Comparison of ENCODE assay signal across 1 cellular context in the genomic region with DNA sequence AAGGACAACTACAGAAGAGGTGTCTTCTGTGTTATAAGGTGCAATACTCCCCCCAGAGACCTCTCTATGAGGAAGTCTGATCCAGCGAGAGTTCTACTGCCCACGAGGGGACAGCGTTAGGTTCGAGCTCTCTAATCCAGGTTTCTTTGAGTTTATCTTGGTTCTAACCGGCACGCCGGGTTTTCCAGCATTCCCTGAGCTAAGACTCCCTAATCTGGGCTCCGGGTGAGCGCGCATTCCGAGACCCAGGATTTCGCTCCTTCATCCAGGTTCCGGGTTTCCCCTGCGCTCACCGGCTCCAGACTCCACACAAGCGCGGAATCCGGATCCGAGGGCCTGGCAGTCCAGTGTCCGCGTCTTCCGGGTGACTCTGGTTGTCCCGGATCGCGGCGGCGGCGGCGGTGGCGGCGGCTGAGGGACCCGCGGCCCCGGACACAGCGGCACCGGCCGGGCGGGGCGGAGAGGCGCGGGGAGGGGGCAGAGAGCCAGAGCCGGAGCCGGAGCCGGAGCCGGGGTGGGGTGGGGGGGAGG.
TF ChIP-seq lines count a peak whose summit lies in the region.

A gene with protein sequence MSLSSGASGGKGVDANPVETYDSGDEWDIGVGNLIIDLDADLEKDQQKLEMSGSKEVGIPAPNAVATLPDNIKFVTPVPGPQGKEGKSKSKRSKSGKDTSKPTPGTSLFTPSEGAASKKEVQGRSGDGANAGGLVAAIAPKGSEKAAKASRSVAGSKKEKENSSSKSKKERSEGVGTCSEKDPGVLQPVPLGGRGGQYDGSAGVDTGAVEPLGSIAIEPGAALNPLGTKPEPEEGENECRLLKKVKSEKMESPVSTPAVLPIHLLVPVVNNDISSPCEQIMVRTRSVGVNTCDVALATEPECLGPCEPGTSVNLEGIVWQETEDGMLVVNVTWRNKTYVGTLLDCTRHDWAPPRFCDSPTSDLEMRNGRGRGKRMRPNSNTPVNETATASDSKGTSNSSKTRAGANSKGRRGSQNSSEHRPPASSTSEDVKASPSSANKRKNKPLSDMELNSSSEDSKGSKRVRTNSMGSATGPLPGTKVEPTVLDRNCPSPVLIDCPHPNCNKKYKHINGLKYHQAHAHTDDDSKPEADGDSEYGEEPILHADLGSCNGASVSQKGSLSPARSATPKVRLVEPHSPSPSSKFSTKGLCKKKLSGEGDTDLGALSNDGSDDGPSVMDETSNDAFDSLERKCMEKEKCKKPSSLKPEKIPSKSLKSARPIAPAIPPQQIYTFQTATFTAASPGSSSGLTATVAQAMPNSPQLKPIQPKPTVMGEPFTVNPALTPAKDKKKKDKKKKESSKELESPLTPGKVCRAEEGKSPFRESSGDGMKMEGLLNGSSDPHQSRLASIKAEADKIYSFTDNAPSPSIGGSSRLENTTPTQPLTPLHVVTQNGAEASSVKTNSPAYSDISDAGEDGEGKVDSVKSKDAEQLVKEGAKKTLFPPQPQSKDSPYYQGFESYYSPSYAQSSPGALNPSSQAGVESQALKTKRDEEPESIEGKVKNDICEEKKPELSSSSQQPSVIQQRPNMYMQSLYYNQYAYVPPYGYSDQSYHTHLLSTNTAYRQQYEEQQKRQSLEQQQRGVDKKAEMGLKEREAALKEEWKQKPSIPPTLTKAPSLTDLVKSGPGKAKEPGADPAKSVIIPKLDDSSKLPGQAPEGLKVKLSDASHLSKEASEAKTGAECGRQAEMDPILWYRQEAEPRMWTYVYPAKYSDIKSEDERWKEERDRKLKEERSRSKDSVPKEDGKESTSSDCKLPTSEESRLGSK (N-terminal part only) (plus strand): TSS at position 373 of the 531 bp plus-strand sequence. CDS start 38,842 bp downstream, outside the sequence.

TF ChIP-seq in K562, 482 proteins besides CTCF, POLR2A, EP300 and RAD21 (continued from another document and continues in another):
- no peak for TF ChIP-seq REST (CRISPR knock-in tag; IDR thresholded peaks at IDR 0.05; ENCODE audit: low read depth)
- TF ChIP-seq ARID3A (IDR thresholded peaks at IDR 0.05; ENCODE audit: borderline replicate concordance, low read depth, low read length): 0 out of 2 replicates have a peak, but pooled peaks have one; percentile 22
- TF ChIP-seq SNIP1 (IDR thresholded peaks at IDR 0.05; ENCODE audit: low read depth): no peak
- TF ChIP-seq CBX3 (IDR thresholded peaks at IDR 0.05; ENCODE audit: borderline replicate concordance in 1 of 2, low read length in 2 of 2): peak in 1 of 2 experiments; percentile 80; a peak in 2 of 3 replicates
- peak; percentile 90 for TF ChIP-seq ESRRA (IDR thresholded peaks at IDR 0.05; ENCODE audit: borderline replicate concordance, low read depth)
- no peak for TF ChIP-seq ZNF224 (CRISPR knock-in tag; IDR thresholded peaks at IDR 0.05)
- peak; percentile 56 for TF ChIP-seq RBBP5 (IDR thresholded peaks at IDR 0.05; ENCODE audit: borderline replicate concordance, insufficient read depth, low read length, poor library complexity, severe bottlenecking)
- no peak for TF ChIP-seq KHSRP (IDR thresholded peaks at IDR 0.05)
- TF ChIP-seq ZNF239 (CRISPR knock-in tag; IDR thresholded peaks at IDR 0.05): peak; percentile 41; the same call in 1 of the 2 replicates
- no peak; the same call in 1 of the 2 replicates for TF ChIP-seq SMARCC2 (IDR thresholded peaks at IDR 0.05; ENCODE audit: low read depth)
- peak; percentile 89 for TF ChIP-seq ATF7 (IDR thresholded peaks at IDR 0.05)
- peak; percentile 77 for TF ChIP-seq CREM (IDR thresholded peaks at IDR 0.05; ENCODE audit: low read depth)
- peak; percentile 41; the same call in 1 of the 2 replicates for TF ChIP-seq ELF2 (CRISPR knock-in tag; IDR thresholded peaks at IDR 0.05)
- TF ChIP-seq ZNF212 (CRISPR knock-in tag; IDR thresholded peaks at IDR 0.05): no peak
- TF ChIP-seq, protein P1, sequence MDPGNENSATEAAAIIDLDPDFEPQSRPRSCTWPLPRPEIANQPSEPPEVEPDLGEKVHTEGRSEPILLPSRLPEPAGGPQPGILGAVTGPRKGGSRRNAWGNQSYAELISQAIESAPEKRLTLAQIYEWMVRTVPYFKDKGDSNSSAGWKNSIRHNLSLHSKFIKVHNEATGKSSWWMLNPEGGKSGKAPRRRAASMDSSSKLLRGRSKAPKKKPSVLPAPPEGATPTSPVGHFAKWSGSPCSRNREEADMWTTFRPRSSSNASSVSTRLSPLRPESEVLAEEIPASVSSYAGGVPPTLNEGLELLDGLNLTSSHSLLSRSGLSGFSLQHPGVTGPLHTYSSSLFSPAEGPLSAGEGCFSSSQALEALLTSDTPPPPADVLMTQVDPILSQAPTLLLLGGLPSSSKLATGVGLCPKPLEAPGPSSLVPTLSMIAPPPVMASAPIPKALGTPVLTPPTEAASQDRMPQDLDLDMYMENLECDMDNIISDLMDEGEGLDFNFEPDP (CRISPR knock-in tag; IDR thresholded peaks at IDR 0.05): no peak
- TF ChIP-seq ETV5 (CRISPR knock-in tag; IDR thresholded peaks at IDR 0.05; ENCODE audit: low read depth): peak; percentile 72; the same call in 1 of the 2 replicates
- no peak for TF ChIP-seq ZNF311 (CRISPR knock-in tag; IDR thresholded peaks at IDR 0.05)
- TF ChIP-seq CCNT2 (IDR thresholded peaks at IDR 0.05; ENCODE audit: borderline replicate concordance, extremely low read depth, insufficient read length, low read depth, low read length): peak; percentile 82
- no peak for TF ChIP-seq GTF2F1 (IDR thresholded peaks at IDR 0.05; ENCODE audit: low read depth, low read length)
- peak in 1 of 2 experiments; percentile 69 for TF ChIP-seq AFF1 (IDR thresholded peaks at IDR 0.05; ENCODE audit: low read depth in 1 of 2, partially characterized antibody in 2 of 2)
- TF ChIP-seq FOS (IDR thresholded peaks at IDR 0.05; ENCODE audit: extremely low read depth, insufficient read length): no peak
- TF ChIP-seq MTA2 (IDR thresholded peaks at IDR 0.05; ENCODE audit: low read depth): 0 out of 2 replicates have a peak, but pooled peaks have one; percentile 15
- TF ChIP-seq TBP (optimal IDR thresholded peaks at IDR 0.05; ENCODE audit: low read depth, low read length): peak; percentile 80
- no peak for TF ChIP-seq KDM2B (CRISPR knock-in tag; IDR thresholded peaks at IDR 0.05)
- TF ChIP-seq SOX6 (IDR thresholded peaks at IDR 0.05): peak; percentile 64
- peak; percentile 68 for TF ChIP-seq ZNF592 (IDR thresholded peaks at IDR 0.05)
- TF ChIP-seq ELF1 (tag; IDR thresholded peaks at IDR 0.05): peak; percentile 82
- TF ChIP-seq MBD1 (CRISPR knock-in tag; IDR thresholded peaks at IDR 0.05): no peak
- no peak for TF ChIP-seq ZNF408 (CRISPR knock-in tag; IDR thresholded peaks at IDR 0.05; ENCODE audit: low read depth)
- TF ChIP-seq L3MBTL2 (IDR thresholded peaks at IDR 0.05): peak; percentile 63
- no peak for TF ChIP-seq ZKSCAN8 (CRISPR knock-in tag; IDR thresholded peaks at IDR 0.05)
- no peak for TF ChIP-seq RBM15 (IDR thresholded peaks at IDR 0.05; ENCODE audit: insufficient read depth, low read length)
- no peak for TF ChIP-seq EZH2 (IDR thresholded peaks at IDR 0.05; ENCODE audit: borderline replicate concordance, low read depth, low read length)
- TF ChIP-seq ZBTB1 (CRISPR knock-in tag; IDR thresholded peaks at IDR 0.05; ENCODE audit: borderline replicate concordance, low read depth): peak; percentile 55; the same call in 1 of the 2 replicates
